In genomic region chr3:132519914-132520313, GRCh38 we compare ENCODE assay signal across 13 cellular contexts.
"Had no signal": no experiment of that assay in that cellular context is flagged by ENCODE, and none has a peak within 500 bp of the region (broad histone marks: within the 10 kb centered on the region; RNA-seq: fewer than 3 reads in every experiment).

No MANE protein-coding gene starts in this region.

- H3K4me3 Mint-ChIP-seq: naive B cell; stimulated activated naive B cell treated with anti-CD40 and anti-IgM and Interleukin-4, amounts not matched to agents 10 μg/mL and 1 μg/mL and 100 μg/mL, for 72 hours had no signal

- H3K9me3 Mint-ChIP-seq: naive B cell; stimulated activated naive B cell treated with anti-CD40 and anti-IgM and Interleukin-4, amounts not matched to agents 10 μg/mL and 1 μg/mL and 100 μg/mL, for 72 hours had no signal

- H3K27ac Mint-ChIP-seq: stimulated activated naive B cell treated with anti-CD40 and anti-IgM and Interleukin-4, amounts not matched to agents 10 μg/mL and 1 μg/mL and 100 μg/mL, for 72 hours had no signal

- ATAC-seq: stimulated activated naive B cell treated with anti-CD40 and anti-IgM and Interleukin-4, amounts not matched to agents 10 μg/mL and 1 μg/mL and 100 μg/mL, for 72 hours had no signal

- H3K27me3 Mint-ChIP-seq: naive B cell; stimulated activated naive B cell treated with anti-CD40 and anti-IgM and Interleukin-4, amounts not matched to agents 10 μg/mL and 1 μg/mL and 100 μg/mL, for 72 hours had no signal

- H3K4me1 Mint-ChIP-seq: naive B cell had no signal

- DNase-seq: activated CD4-positive, CD25-positive, alpha-beta regulatory T cell; activated effector memory CD4-positive, alpha-beta T cell treated with Interleukin-2 at 50 U/mL for 16 hours; aorta; cerebellar nuclear complex; effector CD8-positive, alpha-beta T cell; foreskin fibroblast; hippocampal formation; left ventricle myocardium inferior; naive B cell; sigmoid colon; spleen; stimulated activated naive B cell treated with anti-CD40 and anti-IgM and Interleukin-4, amounts not matched to agents 10 μg/mL and 1 μg/mL and 100 μg/mL, for 72 hours; trophoblast cell had no signal
